1 cellular context compared by ENCODE assay signal in the genomic region with DNA sequence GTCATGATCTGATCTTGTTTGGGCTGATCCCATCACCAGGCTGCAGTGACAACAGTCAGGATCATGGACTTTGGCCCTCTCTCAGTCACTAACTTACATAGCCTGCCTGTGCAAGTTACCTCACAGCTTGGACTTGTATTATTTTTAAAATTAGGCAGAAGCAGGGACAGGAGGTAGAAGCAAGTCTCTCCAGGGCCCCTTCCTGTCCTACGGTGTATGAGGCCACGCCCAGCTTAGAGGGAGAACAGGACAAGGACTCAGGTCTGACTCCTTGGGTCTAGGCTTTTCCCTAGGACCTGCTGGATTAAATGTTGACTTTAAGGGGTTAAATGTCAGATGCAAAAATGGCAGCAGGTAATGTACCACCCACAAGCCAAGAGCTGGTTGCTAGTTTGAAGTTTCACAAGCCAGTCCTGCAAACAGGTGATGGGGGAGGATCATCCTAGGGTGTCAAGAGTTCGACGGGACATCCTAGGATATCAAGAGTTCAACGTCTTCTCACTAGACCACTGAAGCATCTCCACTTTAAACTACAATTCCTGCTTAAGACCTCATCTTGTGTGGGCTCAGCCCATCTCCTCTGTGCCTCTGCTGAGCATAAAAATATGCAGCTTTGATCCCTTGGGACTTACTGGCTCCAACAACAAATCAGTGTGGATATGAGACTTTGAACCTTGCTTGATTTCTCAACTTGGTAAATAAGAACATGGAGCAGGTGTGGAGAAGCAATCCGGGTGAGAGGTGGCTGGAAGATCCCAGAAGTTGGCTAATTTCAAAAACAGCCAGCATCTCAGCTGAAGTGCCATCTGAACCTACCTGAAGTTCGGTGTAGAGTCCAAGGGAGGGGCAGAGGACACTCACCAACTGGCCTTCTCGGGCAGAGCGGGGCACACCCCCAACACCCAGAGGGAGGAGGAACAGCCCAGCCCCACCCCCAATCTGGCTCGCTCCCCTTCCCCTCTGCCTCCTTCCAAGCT.
A peak's percentile ranks its signal among the peaks of the same experiment; 100 is the strongest.
TF ChIP-seq lines count a peak whose summit lies in the region.

No MANE protein-coding gene starts in this region.

TF ChIP-seq in HepG2, 621 proteins besides CTCF, POLR2A, EP300 and RAD21 (continues in another document):
- TF ChIP-seq, protein P1, sequence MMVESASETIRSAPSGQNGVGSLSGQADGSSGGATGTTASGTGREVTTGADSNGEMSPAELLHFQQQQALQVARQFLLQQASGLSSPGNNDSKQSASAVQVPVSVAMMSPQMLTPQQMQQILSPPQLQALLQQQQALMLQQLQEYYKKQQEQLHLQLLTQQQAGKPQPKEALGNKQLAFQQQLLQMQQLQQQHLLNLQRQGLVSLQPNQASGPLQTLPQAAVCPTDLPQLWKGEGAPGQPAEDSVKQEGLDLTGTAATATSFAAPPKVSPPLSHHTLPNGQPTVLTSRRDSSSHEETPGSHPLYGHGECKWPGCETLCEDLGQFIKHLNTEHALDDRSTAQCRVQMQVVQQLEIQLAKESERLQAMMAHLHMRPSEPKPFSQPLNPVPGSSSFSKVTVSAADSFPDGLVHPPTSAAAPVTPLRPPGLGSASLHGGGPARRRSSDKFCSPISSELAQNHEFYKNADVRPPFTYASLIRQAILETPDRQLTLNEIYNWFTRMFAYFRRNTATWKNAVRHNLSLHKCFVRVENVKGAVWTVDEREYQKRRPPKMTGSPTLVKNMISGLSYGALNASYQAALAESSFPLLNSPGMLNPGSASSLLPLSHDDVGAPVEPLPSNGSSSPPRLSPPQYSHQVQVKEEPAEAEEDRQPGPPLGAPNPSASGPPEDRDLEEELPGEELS (CRISPR knock-in tag; IDR thresholded peaks at IDR 0.05) = peak; percentile 92
- TF ChIP-seq MXI1 (IDR thresholded peaks at IDR 0.05; ENCODE audit: borderline replicate concordance, low read depth, low read length) (peak; percentile 48; the same call in 1 of the 3 replicates), TEF (CRISPR knock-in tag; IDR thresholded peaks at IDR 0.05) (no peak), ZNF652 (CRISPR knock-in tag; IDR thresholded peaks at IDR 0.05; ENCODE audit: borderline replicate concordance, low read depth) (peak; percentile 95), SUZ12 (IDR thresholded peaks at IDR 0.05; ENCODE audit: low read depth, low read length) (no peak), ZNF562 (CRISPR knock-in tag; IDR thresholded peaks at IDR 0.05; ENCODE audit: borderline replicate concordance) (no peak), NFIB (CRISPR knock-in tag; IDR thresholded peaks at IDR 0.05; ENCODE audit: borderline replicate concordance) (no peak), TBL1XR1 (IDR thresholded peaks at IDR 0.05; ENCODE audit: borderline replicate concordance, low read length, partially characterized antibody) (peak; percentile 62), ZNF577 (CRISPR knock-in tag; IDR thresholded peaks at IDR 0.05; ENCODE audit: borderline replicate concordance, low read depth) (no peak), ZNF75D (CRISPR knock-in tag; IDR thresholded peaks at IDR 0.05; ENCODE audit: borderline replicate concordance) (no peak), SMYD3 (CRISPR knock-in tag; IDR thresholded peaks at IDR 0.05) (no peak), CENPT (CRISPR knock-in tag; IDR thresholded peaks at IDR 0.05; ENCODE audit: low read depth) (no peak), U2AF2 (IDR thresholded peaks at IDR 0.05; ENCODE audit: low read depth, low read length) (no peak), ZNF446 (CRISPR knock-in tag; IDR thresholded peaks at IDR 0.05) (no peak), THAP7 (CRISPR knock-in tag; IDR thresholded peaks at IDR 0.05) (no peak), ZHX2 (IDR thresholded peaks at IDR 0.05; ENCODE audit: low read depth) (no peak; the same call in 1 of the 2 replicates), ZHX2 (CRISPR knock-in tag; IDR thresholded peaks at IDR 0.05; ENCODE audit: borderline replicate concordance) (no peak; the same call in 1 of the 2 replicates), ZNF777 (CRISPR knock-in tag; IDR thresholded peaks at IDR 0.05) (peak; percentile 75), ZNF607 (CRISPR knock-in tag; IDR thresholded peaks at IDR 0.05; ENCODE audit: borderline replicate concordance) (peak; percentile 73), PRDM15 (CRISPR knock-in tag; IDR thresholded peaks at IDR 0.05) (no peak), REL (CRISPR knock-in tag; conservative IDR thresholded peaks at IDR 0.05) (no peak), ZSCAN21 (CRISPR knock-in tag; IDR thresholded peaks at IDR 0.05; ENCODE audit: borderline replicate concordance) (no peak), ZNF672 (CRISPR knock-in tag; IDR thresholded peaks at IDR 0.05) (no peak), MLXIP (CRISPR knock-in tag; IDR thresholded peaks at IDR 0.05; ENCODE audit: borderline replicate concordance) (0 out of 2 replicates have a peak, but pooled peaks have one; percentile 5), IRF1 (CRISPR knock-in tag; IDR thresholded peaks at IDR 0.05; ENCODE audit: low read depth) (no peak), ZNF205 (CRISPR knock-in tag; IDR thresholded peaks at IDR 0.05) (0 out of 2 replicates have a peak, but pooled peaks have one; percentile 47), ZNF816 (CRISPR knock-in tag; IDR thresholded peaks at IDR 0.05; ENCODE audit: borderline replicate concordance) (no peak), ZBTB42 (CRISPR knock-in tag; IDR thresholded peaks at IDR 0.05) (no peak), FOXA1 (IDR thresholded peaks at IDR 0.05) (peak; percentile 88), FOXA1 (CRISPR knock-in tag; IDR thresholded peaks at IDR 0.05) (peak; percentile 98), ZKSCAN8 (CRISPR knock-in tag; IDR thresholded peaks at IDR 0.05; ENCODE audit: borderline replicate concordance) (peak; percentile 76; the same call in 1 of the 2 replicates), ZNF121 (CRISPR knock-in tag; IDR thresholded peaks at IDR 0.05) (no peak), ESRRA (CRISPR knock-in tag; IDR thresholded peaks at IDR 0.05; ENCODE audit: low read depth) (peak; percentile 13; the same call in 1 of the 2 replicates), KDM4B (CRISPR knock-in tag; IDR thresholded peaks at IDR 0.05) (peak; percentile 54; the same call in 1 of the 2 replicates), ZNF878 (CRISPR knock-in tag; IDR thresholded peaks at IDR 0.05) (peak; percentile 65; the same call in 1 of the 2 replicates)
- TF ChIP-seq, protein P2, sequence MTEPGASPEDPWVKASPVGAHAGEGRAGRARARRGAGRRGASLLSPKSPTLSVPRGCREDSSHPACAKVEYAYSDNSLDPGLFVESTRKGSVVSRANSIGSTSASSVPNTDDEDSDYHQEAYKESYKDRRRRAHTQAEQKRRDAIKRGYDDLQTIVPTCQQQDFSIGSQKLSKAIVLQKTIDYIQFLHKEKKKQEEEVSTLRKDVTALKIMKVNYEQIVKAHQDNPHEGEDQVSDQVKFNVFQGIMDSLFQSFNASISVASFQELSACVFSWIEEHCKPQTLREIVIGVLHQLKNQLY (CRISPR knock-in tag; IDR thresholded peaks at IDR 0.05) = peak; percentile 79
- TF ChIP-seq, protein P3, sequence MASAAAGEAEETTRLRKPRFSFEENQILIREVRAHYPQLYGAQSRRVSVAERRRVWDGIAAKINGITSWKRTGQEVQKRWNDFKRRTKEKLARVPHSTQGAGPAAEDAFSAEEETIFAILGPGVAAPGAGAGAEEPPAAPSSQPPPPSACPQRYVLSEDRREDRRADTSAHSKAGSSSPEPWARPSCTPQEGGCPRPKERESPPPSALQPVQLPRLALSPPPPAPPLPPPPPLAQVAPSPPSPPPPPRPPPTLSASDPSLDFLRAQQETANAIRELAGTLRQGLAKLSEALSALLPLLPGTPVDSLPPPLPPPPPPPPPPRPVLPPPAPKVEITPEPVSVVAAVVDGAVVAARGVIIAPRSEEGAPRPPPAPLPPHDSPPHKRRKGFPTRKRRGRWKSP (CRISPR knock-in tag; IDR thresholded peaks at IDR 0.05) = peak; percentile 87
